ENCODE assay signal across 15 cellular contexts in genomic region chr1:65528104-65528503, GRCh38.
DNase-seq lines count a peak whose midpoint lies in the region; ATAC-seq and TF ChIP-seq lines count a peak whose summit lies in the region.
"Had no signal": no experiment of that assay in that cellular context is flagged by ENCODE, and none has a peak within 500 bp of the region (broad histone marks: within the 10 kb centered on the region; RNA-seq: fewer than 3 reads in every experiment).

No MANE protein-coding gene starts in this region.

- TF ChIP-seq CTCF in AG04449 (IDR thresholded peaks at IDR 0.05; ENCODE audit: insufficient read depth, low read length, missing control alignments), result peak; percentile 3
- no peak for TF ChIP-seq CTCF in HFF-Myc (IDR thresholded peaks at IDR 0.05; ENCODE audit: low read depth, low read length, missing control alignments)
- peak; percentile 32 for TF ChIP-seq CTCF in choroid plexus epithelial cell (conservative IDR thresholded peaks at IDR 0.05; ENCODE audit: low read depth, low read length)
- peak; percentile 23 for TF ChIP-seq CTCF in nephron progenitor cell (IDR thresholded peaks at IDR 0.05)
- no peak for TF ChIP-seq CTCF in GM20000 (IDR thresholded peaks at IDR 0.05; ENCODE audit: extremely low read depth, missing control alignments)

- no peak overlapping the region for H3K27ac Mint-ChIP-seq in nephron progenitor cell
- H3K27ac Mint-ChIP-seq in stimulated activated effector memory CD8-positive, alpha-beta T cell treated with anti-CD3 and anti-CD28 coated beads, Interleukin-12 subunit alpha, Interleukin-12 subunit beta, amount 100 ng/mL, for 72 hours, result no peak overlapping the region
- H3K27ac Mint-ChIP-seq: activated CD4-positive, alpha-beta memory T cell treated with anti-CD3 and anti-CD28 coated beads for 36 hours; T-helper 17 cell had no signal

- no peak overlapping the region for H3K4me3 Mint-ChIP-seq in nephron progenitor cell
- H3K4me3 Mint-ChIP-seq in stimulated activated effector memory CD8-positive, alpha-beta T cell treated with anti-CD3 and anti-CD28 coated beads, Interleukin-12 subunit alpha, Interleukin-12 subunit beta, amount 100 ng/mL, for 72 hours, result no peak overlapping the region
- H3K4me3 Mint-ChIP-seq: activated CD4-positive, alpha-beta memory T cell treated with anti-CD3 and anti-CD28 coated beads for 36 hours; T-helper 17 cell had no signal

- POLR2A ChIA-PET in AG04449 (lab: Yijun Ruan, JAX), result no interaction called here

- ATAC-seq in stimulated activated effector memory CD8-positive, alpha-beta T cell treated with anti-CD3 and anti-CD28 coated beads, Interleukin-12 subunit alpha, Interleukin-12 subunit beta, amount 100 ng/mL, for 72 hours, result no peak
- ATAC-seq in HG03354 (IDR thresholded peaks at IDR 0.05; ENCODE audit: poor library complexity, severe bottlenecking, unreplicated experiment), result no peak
- ATAC-seq: T-helper 17 cell had no signal

- H3K4me1 Mint-ChIP-seq in nephron progenitor cell, result no peaks in the 10 kb centered on the region
- H3K4me1 Mint-ChIP-seq in stimulated activated effector memory CD8-positive, alpha-beta T cell treated with anti-CD3 and anti-CD28 coated beads, Interleukin-12 subunit alpha, Interleukin-12 subunit beta, amount 100 ng/mL, for 72 hours, result no peaks in the 10 kb centered on the region

- peaks cover 17% of the 10 kb centered on the region for H3K9me3 Mint-ChIP-seq in nephron progenitor cell
- H3K9me3 Mint-ChIP-seq in stimulated activated effector memory CD8-positive, alpha-beta T cell treated with anti-CD3 and anti-CD28 coated beads, Interleukin-12 subunit alpha, Interleukin-12 subunit beta, amount 100 ng/mL, for 72 hours, result peaks cover 6% of the 10 kb centered on the region

- CTCF ChIA-PET in AG04449 (lab: Yijun Ruan, JAX), result no interaction called here

- H3K4me3 ChIP-seq in AG04449 (ENCODE audit: low read depth, low read length) (no peak overlapping the region), HFF-Myc (replicated peaks; ENCODE audit: low read depth, low read length) (peak overlapping the region; percentile 62), choroid plexus epithelial cell (ENCODE audit: low read depth, low read length) (no peak overlapping the region)
- H3K4me3 ChIP-seq: Peyer's patch had no signal

- DNase-seq in AG04449 (ENCODE audit: low read depth, low spot score) (no peak), HFF-Myc (ENCODE audit: extremely low read depth, low read depth) (no peak), choroid plexus epithelial cell (ENCODE audit: low read depth) (no peak), nephron progenitor cell (no peak), GM20000 (ENCODE audit: low spot score) (no peak), NCI-H1048 (lab: John Stamatoyannopoulos, UW) (no peak)
- DNase-seq in stimulated activated effector memory CD8-positive, alpha-beta T cell treated with anti-CD3 and anti-CD28 coated beads, Interleukin-12 subunit alpha, Interleukin-12 subunit beta, amount 100 ng/mL, for 72 hours (ENCODE audit: low spot score in 2 of 2), result no peak
- DNase-seq: activated CD4-positive, alpha-beta memory T cell treated with anti-CD3 and anti-CD28 coated beads for 36 hours; activated gamma-delta T cell treated with Interleukin-2 at 50 U/mL for 16 hours; C1 segment of cervical spinal cord; NCI-H226; Peyer's patch; stimulated activated CD8-positive, alpha-beta memory T cell treated with anti-CD3 and anti-CD28 coated beads, Interleukin-4, amount 100 ng/mL, for 48 hours; T-helper 17 cell had no signal

- peaks cover 49% of the 10 kb centered on the region for H3K27me3 Mint-ChIP-seq in nephron progenitor cell (ENCODE audit: low read depth, poor library complexity)

- H3K36me3 Mint-ChIP-seq in nephron progenitor cell (ENCODE audit: low read depth), result peaks cover 4% of the 10 kb centered on the region
- H3K36me3 Mint-ChIP-seq in stimulated activated effector memory CD8-positive, alpha-beta T cell treated with anti-CD3 and anti-CD28 coated beads, Interleukin-12 subunit alpha, Interleukin-12 subunit beta, amount 100 ng/mL, for 72 hours, result no peaks in the 10 kb centered on the region
- H3K36me3 Mint-ChIP-seq: activated CD4-positive, alpha-beta memory T cell treated with anti-CD3 and anti-CD28 coated beads for 36 hours had no signal

Comparison
In these comparisons a context has a peak if more than half of its experiments do, and no peak if none do; other contexts are left out.
1. CTCF ChIP-seq: peak in AG04449 (single experiment), choroid plexus epithelial cell (single experiment) and nephron progenitor cell (single experiment); none in HFF-Myc (single experiment) and GM20000 (single experiment).